In genomic region chr20:44650777-44651493, GRCh38 we compare ENCODE assay signal across 8 cellular contexts. TPM values are rescaled to one million over a fixed set of nuclear protein-coding genes. Genes with fewer than 3 reads are reported as not detected.
DNase-seq lines count a peak whose midpoint lies in the region; ATAC-seq and TF ChIP-seq lines count a peak whose summit lies in the region.

No MANE protein-coding gene starts in this region.

- peak overlapping the region; percentile 85 for H4K8ac ChIP-seq in trophoblast cell (ENCODE audit: low read depth, low read length)

- H3K36me3 ChIP-seq in trophoblast cell (ENCODE audit: control insufficient read depth in 1 of 2, insufficient read depth in 2 of 2, low read length in 2 of 2), result no peaks in the 10 kb centered on the region

- peak overlapping the region; percentile 76 for H3K14ac ChIP-seq in trophoblast cell (ENCODE audit: low read length)

- no peak overlapping the region for H3K27ac ChIP-seq in trophoblast cell (ENCODE audit: low read depth, low read length)

- H2BK5ac ChIP-seq in trophoblast cell (ENCODE audit: low read depth, low read length, poor library complexity), result peak overlapping the region; percentile 51

- H3K4me1 ChIP-seq in trophoblast cell (ENCODE audit: control insufficient read depth in 1 of 2, insufficient read depth in 2 of 2, low read length in 2 of 2), result peaks cover 9 to 11% of the 10 kb centered on the region in 2 experiments

- peak overlapping the region; percentile 13 for H4K12ac ChIP-seq in trophoblast cell (ENCODE audit: low read depth, low read length)

- H3K4me1 Mint-ChIP-seq in activated CD8-positive, alpha-beta T cell treated with anti-CD3 and anti-CD28 coated beads for 36 hours (ENCODE audit: low read depth), result peaks cover 39% of the 10 kb centered on the region

- H2AFZ ChIP-seq in trophoblast cell (ENCODE audit: insufficient read depth, low read length, poor library complexity), result peak overlapping the region; percentile 86

- no peaks in the 10 kb centered on the region for H3K27me3 ChIP-seq in trophoblast cell (ENCODE audit: insufficient read depth, low read length)

- CTCF ChIA-PET in activated CD8-positive, alpha-beta T cell treated with anti-CD3 and anti-CD28 coated beads for 36 hours (lab: Charles Lee), result interaction anchor here (1.0 to 4.3 kb wide), 2 partner anchors 33 to 434 kb away, joined by 4 to 32 read pairs; no protein-coding TSS in a partner anchor

- TF ChIP-seq CTCF in activated CD8-positive, alpha-beta T cell treated with anti-CD3 and anti-CD28 coated beads for 36 hours (IDR thresholded peaks at IDR 0.05), result no peak
- TF ChIP-seq CTCF in fibroblast of pulmonary artery (IDR thresholded peaks at IDR 0.05; ENCODE audit: low read length, missing control alignments), result no peak

- H3K4me3 Mint-ChIP-seq in activated CD8-positive, alpha-beta T cell treated with anti-CD3 and anti-CD28 coated beads for 36 hours, result peak overlapping the region; percentile 75

- intact Hi-C loops in activated CD8-positive, alpha-beta T cell treated with anti-CD3 and anti-CD28 coated beads for 36 hours (cut with micrococcal nuclease), result no loop called here

- DNase-seq in HK-2 (ENCODE audit: unreplicated experiment), result peak; percentile 20
- DNase-seq in activated CD8-positive, alpha-beta T cell treated with anti-CD3 and anti-CD28 coated beads for 36 hours, result peak; percentile 61
- DNase-seq in fibroblast of pulmonary artery (ENCODE audit: low read depth), result no peak
- DNase-seq in trophoblast cell, result no peak
- no peak for DNase-seq in CD1c-positive myeloid dendritic cell (ENCODE audit: extremely low spot score)
- no peak for DNase-seq in SKM-1 (lab: John Stamatoyannopoulos, UW; ENCODE audit: unreplicated experiment)
- DNase-seq in NOMO-1 treated with DMSO at 0.1 percent for 48 hours (lab: John Stamatoyannopoulos, UW; ENCODE audit: unreplicated experiment), result no peak

- no peak overlapping the region for H3K23ac ChIP-seq in trophoblast cell (ENCODE audit: low read length)

- H3K4me3 ChIP-seq in fibroblast of pulmonary artery (replicated peaks; ENCODE audit: low read depth, low read length) (peak overlapping the region; percentile 66), trophoblast cell (ENCODE audit: low read depth, low read length) (peak overlapping the region; percentile 61)

- H3K9me3 Mint-ChIP-seq in activated CD8-positive, alpha-beta T cell treated with anti-CD3 and anti-CD28 coated beads for 36 hours, result no peaks in the 10 kb centered on the region

- peaks cover 17% of the 10 kb centered on the region for H3K79me1 ChIP-seq in trophoblast cell (ENCODE audit: low read length)

- POLR2A ChIA-PET in activated CD8-positive, alpha-beta T cell treated with anti-CD3 and anti-CD28 coated beads for 36 hours (lab: Charles Lee), result interaction anchor here (0.9 to 1.5 kb wide), 5 partner anchors 8 to 439 kb away, joined by 3 to 7 read pairs (median 3); partner anchors contain the start of gene YWHAB

- peak; percentile 52 for ATAC-seq in activated CD8-positive, alpha-beta T cell treated with anti-CD3 and anti-CD28 coated beads for 36 hours
- ATAC-seq in GM19452 (IDR thresholded peaks at IDR 0.05; ENCODE audit: unreplicated experiment), result no peak

- H3K4me2 ChIP-seq in trophoblast cell (ENCODE audit: low read length), result peak overlapping the region; percentile 75

- WGBS in trophoblast cell (ENCODE audit: extremely low coverage, insufficient coverage, insufficient read length), result no CpG with 5 or more reads among the region's 29 CpGs

- H3K27ac Mint-ChIP-seq in activated CD8-positive, alpha-beta T cell treated with anti-CD3 and anti-CD28 coated beads for 36 hours, result peak overlapping the region; percentile 75

- no peaks in the 10 kb centered on the region for H3K9me3 ChIP-seq in trophoblast cell (ENCODE audit: insufficient read depth, low read depth, low read length)

- no peaks in the 10 kb centered on the region for H3K36me3 Mint-ChIP-seq in activated CD8-positive, alpha-beta T cell treated with anti-CD3 and anti-CD28 coated beads for 36 hours (ENCODE audit: low read depth)

- H4K91ac ChIP-seq in trophoblast cell (ENCODE audit: low read depth, low read length), result peak overlapping the region; percentile 81

- H3K79me2 ChIP-seq in trophoblast cell (ENCODE audit: control insufficient read depth, insufficient read depth, low read length, poor library complexity), result peaks cover 9% of the 10 kb centered on the region

- H2BK12ac ChIP-seq in trophoblast cell (ENCODE audit: low read length), result peak overlapping the region; percentile 4

- H3K27me3 Mint-ChIP-seq in activated CD8-positive, alpha-beta T cell treated with anti-CD3 and anti-CD28 coated beads for 36 hours, result no peaks in the 10 kb centered on the region

- peak overlapping the region; percentile 65 for H3K4ac ChIP-seq in trophoblast cell (ENCODE audit: low read depth, low read length)

- H2BK120ac ChIP-seq in trophoblast cell (ENCODE audit: insufficient read depth, low read length, poor library complexity), result peak overlapping the region; percentile 5

- peak overlapping the region; percentile 69 for H2AK5ac ChIP-seq in trophoblast cell (ENCODE audit: low read length)

- H3K9ac ChIP-seq in trophoblast cell (ENCODE audit: low read length), result no peak overlapping the region

- H3K18ac ChIP-seq in trophoblast cell (ENCODE audit: low read length), result peak overlapping the region; percentile 23

RNA-seq across cellular contexts. Expression of gene ADA, which starts 0.6 kb away (rescaled TPM):
- total RNA-seq in activated CD8-positive, alpha-beta T cell treated with anti-CD3 and anti-CD28 coated beads for 36 hours, result 10 to 100 TPM; 32.8 to 36.7 TPM
- 94.2 and 104 TPM in 2 replicates for polyA plus RNA-seq in trophoblast cell (2013)

Comparison
In these comparisons a context has a peak if more than half of its experiments do, and no peak if none do; other contexts are left out.
1. DNase-seq: peak in HK-2 (single experiment) and activated CD8-positive, alpha-beta T cell treated with anti-CD3 and anti-CD28 coated beads for 36 hours (single experiment); none in fibroblast of pulmonary artery (single experiment), trophoblast cell (0 of 2), CD1c-positive myeloid dendritic cell (single experiment), SKM-1 (single experiment) and NOMO-1 treated with DMSO at 0.1 percent for 48 hours (single experiment).